Comparison of ENCODE assay signal across 8 cellular contexts in the genomic region with DNA sequence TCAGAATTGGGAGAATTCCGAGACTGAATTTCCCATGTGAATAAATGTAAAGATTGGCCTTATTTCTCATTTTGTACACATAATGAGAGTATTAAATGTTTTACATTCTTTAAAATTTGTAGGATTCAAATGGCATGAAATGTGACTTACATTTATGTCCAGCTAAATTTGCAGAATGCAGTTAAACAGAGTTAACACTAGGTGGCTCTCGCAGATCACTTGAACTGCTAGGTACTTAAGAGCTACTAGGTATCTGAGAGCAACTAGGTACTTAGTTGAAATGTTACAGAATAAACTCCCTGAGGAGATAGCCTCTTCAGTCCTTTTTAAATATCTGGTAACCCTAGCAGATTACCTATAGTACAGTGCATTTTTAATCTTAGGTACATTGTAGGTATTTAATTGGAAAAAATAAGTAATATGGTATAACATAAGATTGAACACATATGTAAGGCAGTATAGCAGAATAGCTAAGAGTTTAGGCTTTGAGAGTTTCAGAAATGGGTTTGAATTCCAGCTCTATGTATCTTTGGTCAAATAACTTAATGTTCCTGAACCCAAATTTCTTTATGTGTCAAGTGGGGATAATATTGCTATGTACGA.
DNase-seq lines count a peak whose midpoint lies in the region; ATAC-seq and TF ChIP-seq lines count a peak whose summit lies in the region.

No MANE protein-coding gene starts in this region.

- H3K36me3 ChIP-seq in OCI-LY3 (replicated peaks; ENCODE audit: low read depth, low read length) (peaks cover 3% of the 10 kb centered on the region), suprapubic skin (peaks cover 57% of the 10 kb centered on the region)

- no peak overlapping the region for H2AFZ ChIP-seq in OCI-LY3 (ENCODE audit: low read depth, low read length)

- H4K20me1 ChIP-seq in OCI-LY3 (ENCODE audit: insufficient read depth, low read length) = no peaks in the 10 kb centered on the region

- CTCF ChIA-PET in Calu3 (lab: Charles Lee) = interaction anchor here (0.6 to 1.3 kb wide), 10 partner anchors 10 to 554 kb away, joined by 3 to 11 read pairs (median 4); partner anchors contain the start of gene DACT1

- no peak overlapping the region for H3K4me2 ChIP-seq in OCI-LY3 (ENCODE audit: low read length)

- TF ChIP-seq CTCF in Calu3 (IDR thresholded peaks at IDR 0.05; ENCODE audit: unreplicated experiment) (peak; percentile 62), OCI-LY3 (IDR thresholded peaks at IDR 0.05; ENCODE audit: low read depth, low read length) (peak; percentile 94), cardiac fibroblast (IDR thresholded peaks at IDR 0.05; ENCODE audit: low read depth, low read length) (peak; percentile 78), suprapubic skin (IDR thresholded peaks at IDR 0.05) (peak; percentile 35 to 69)

- H3K9me3 Mint-ChIP-seq in Calu3 (ENCODE audit: low read depth, unreplicated experiment) = no peaks in the 10 kb centered on the region

- no peaks in the 10 kb centered on the region for H3K36me3 Mint-ChIP-seq in Calu3 (ENCODE audit: insufficient read depth, unreplicated experiment)

- no peak overlapping the region for H3K4me3 Mint-ChIP-seq in Calu3 (ENCODE audit: low read depth, unreplicated experiment)

- WGBS in suprapubic skin = 41% methylated on average over 3 of the region's 3 CpGs

- peak; percentile 70 for ATAC-seq in GM19463 (IDR thresholded peaks at IDR 0.05; ENCODE audit: unreplicated experiment)

- no peaks in the 10 kb centered on the region for H3K79me2 ChIP-seq in OCI-LY3 (ENCODE audit: low read length)

- H3K9me3 ChIP-seq in OCI-LY3 (ENCODE audit: insufficient read depth, low read length) (no peaks in the 10 kb centered on the region), suprapubic skin (no peaks in the 10 kb centered on the region)

- no peak for TF ChIP-seq EP300 in suprapubic skin (IDR thresholded peaks at IDR 0.05)

- H3K4me1 ChIP-seq in OCI-LY3 (ENCODE audit: low read length) = peaks cover 6% of the 10 kb centered on the region; the same call in 1 of the 2 replicates
- no peaks in the 10 kb centered on the region for H3K4me1 ChIP-seq in suprapubic skin

- no peak overlapping the region for H3K27ac Mint-ChIP-seq in Calu3 (ENCODE audit: unreplicated experiment)

- H3K27me3 ChIP-seq in OCI-LY3 (ENCODE audit: low read depth, low read length) (no peaks in the 10 kb centered on the region), suprapubic skin (no peaks in the 10 kb centered on the region)

- H3K4me3 ChIP-seq in OCI-LY3 (ENCODE audit: low read length) = no peak overlapping the region
- H3K4me3 ChIP-seq in cardiac fibroblast (replicated peaks in 1 of 2; ENCODE audit: low read depth in 2 of 2, low read length in 2 of 2) = no peak overlapping the region
- no peak overlapping the region for H3K4me3 ChIP-seq in suprapubic skin

- BruUV-seq in Calu3 (replicated peaks; lab: Mats Ljungman, UMichigan) = no TSS peak

- no peaks in the 10 kb centered on the region for H3K4me1 Mint-ChIP-seq in Calu3 (ENCODE audit: low read depth, unreplicated experiment)

- DNase-seq in Calu3 (peak; percentile 16), LHCN-M2 (ENCODE audit: low read depth) (peak; percentile 53), cardiac fibroblast (ENCODE audit: low read depth in 2 of 2) (peak; percentile 89 to 91), kidney tubule cell (ENCODE audit: low spot score) (peak; percentile 73), suprapubic skin (ENCODE audit: low spot score in 2 of 2) (no peak)
- DNase-seq in NK-92 treated with Interleukin-12 subunit alpha and Interleukin-12 subunit beta, amount 100 ng/mL, for 24 hours (lab: John Stamatoyannopoulos, UW) = no peak

- no peak for TF ChIP-seq POLR2A in suprapubic skin (IDR thresholded peaks at IDR 0.05)

- no peak overlapping the region for H3K9ac ChIP-seq in OCI-LY3 (ENCODE audit: low read length)

- no peaks in the 10 kb centered on the region for H3K27me3 Mint-ChIP-seq in Calu3 (ENCODE audit: unreplicated experiment)

- H3K27ac ChIP-seq in OCI-LY3 (ENCODE audit: low read length) (no peak overlapping the region), suprapubic skin (no peak overlapping the region)

- intact Hi-C loops in Calu3 (cut with micrococcal nuclease; ENCODE audit: unreplicated experiment) = loop anchor here (1.0 to 10.0 kb wide), 5 partner anchors 136 to 623 kb away; partner anchors contain the start of gene DACT1

Comparison
In these comparisons a context has a peak if more than half of its experiments do, and no peak if none do; other contexts are left out.
1. DNase-seq: peak in Calu3 (single experiment), LHCN-M2 (single experiment), cardiac fibroblast (2 of 2) and kidney tubule cell (single experiment); none in suprapubic skin (0 of 2) and NK-92 treated with Interleukin-12 subunit alpha and Interleukin-12 subunit beta, amount 100 ng/mL, for 24 hours (single experiment).
2. Peak in every context shown above with its lines, with median percentiles within 50 percentile points of each other: CTCF ChIP-seq.